22 cellular contexts compared by ENCODE assay signal in genomic region chr2:74578476-74578875, GRCh38. TPM values are rescaled to one million over a fixed set of nuclear protein-coding genes. Genes with fewer than 3 reads are reported as not detected.
DNase-seq lines count a peak whose midpoint lies in the region; ATAC-seq, FAIRE-seq and TF ChIP-seq lines count a peak whose summit lies in the region.
"Had no signal": no experiment of that assay in that cellular context is flagged by ENCODE, and none has a peak within 500 bp of the region (broad histone marks: within the 10 kb centered on the region; RNA-seq: fewer than 3 reads in every experiment).

No MANE protein-coding gene starts in this region.

- no peaks in the 10 kb centered on the region for H3K27me3 ChIP-seq in GM12878 (replicated peaks in 1 of 2; ENCODE audit: control insufficient read depth in 2 of 2, insufficient read depth in 2 of 2, low read length in 1 of 2)
- H3K27me3 ChIP-seq: vagina had no signal

- H3K4me2 ChIP-seq in GM12878 (ENCODE audit: control insufficient read depth, insufficient read depth) = peak overlapping the region; percentile 44

- POLR2A ChIA-PET in GM12878 (lab: Charles Lee) = interaction anchor here (0.7 to 25.0 kb wide), 4 partner anchors 12 to 47 kb away, joined by 3 to 441 read pairs (median 22); partner anchors contain the start of genes DOK1 and LOXL3

- no peak for TF ChIP-seq POLR2A in GM12878 (IDR thresholded peaks at IDR 0.05; ENCODE audit: low read depth, low read length)

- peaks cover 42% of the 10 kb centered on the region for H3K4me1 ChIP-seq in GM12878 (ENCODE audit: control insufficient read depth, insufficient read depth, low read length)
- H3K4me1 ChIP-seq: vagina had no signal

- TF ChIP-seq EP300 in GM12878 (IDR thresholded peaks at IDR 0.05; ENCODE audit: borderline replicate concordance in 1 of 2, control insufficient read depth in 1 of 2, low read depth in 2 of 2, low read length in 2 of 2) = no peak

- in situ Hi-C loops in GM12878 (cut with MboI) = no loop called here

- H3K9me3 ChIP-seq in GM12878 (replicated peaks; ENCODE audit: control insufficient read depth, insufficient read depth, low read length) = no peaks in the 10 kb centered on the region
- H3K9me3 ChIP-seq: vagina had no signal

- RAD21 ChIA-PET in GM12878 (lab: Charles Lee; ENCODE audit: unreplicated experiment) = interaction anchor here (0.7 to 10.3 kb wide), 7 partner anchors 8 to 72 kb away, joined by 3 to 152 read pairs (median 6); partner anchors contain the start of gene LOXL3

- no peaks in the 10 kb centered on the region for H3K79me2 ChIP-seq in GM12878 (ENCODE audit: control insufficient read depth, insufficient read depth, low read length)

- FAIRE-seq in GM12878 (lab: Jason Lieb, UNC) = peak; percentile 38
- FAIRE-seq: kidney had no signal

- 0% methylated on average over 2 of the region's 2 CpGs for WGBS in GM12878 (ENCODE audit: insufficient coverage, insufficient replicate concordance, low lambda C conversion rate, missing lambda C conversion rate)

- ATAC-seq in GM18517 (IDR thresholded peaks at IDR 0.05; ENCODE audit: unreplicated experiment) = peak; percentile 42
- ATAC-seq in GM21619 (IDR thresholded peaks at IDR 0.05; ENCODE audit: unreplicated experiment) = peak; percentile 39
- peak; percentile 47 for ATAC-seq in HG03039 (IDR thresholded peaks at IDR 0.05; ENCODE audit: unreplicated experiment)
- peak; percentile 75 for ATAC-seq in GM12878
- no peak for ATAC-seq in Right ventricle myocardium superior (ENCODE audit: poor library complexity)
- ATAC-seq: naive thymus-derived CD8-positive, alpha-beta T cell had no signal

- intact Hi-C loops in GM12878 (cut with micrococcal nuclease; ENCODE audit: unreplicated experiment) = no loop called here
- intact Hi-C loops in Right ventricle myocardium superior (cut with DNase I) = no loop called here

- no peaks in the 10 kb centered on the region for H4K20me1 ChIP-seq in GM12878 (ENCODE audit: control insufficient read depth, insufficient read depth)

- CTCF ChIA-PET in GM12878 (lab: Yijun Ruan, JAX) = interaction anchor here (0.6 to 17.4 kb wide), 9 partner anchors 8 to 399 kb away, joined by 3 to 281 read pairs (median 4); partner anchors contain the start of genes CCDC142, PCGF1 and TTC31

- peak overlapping the region; percentile 65; the same call in 1 of the 2 replicates for H2AFZ ChIP-seq in GM12878 (ENCODE audit: control insufficient read depth, low read depth, low read length)

- SMC1A ChIA-PET in GM12878 (lab: Charles Lee; ENCODE audit: uncharacterized antibody, unreplicated experiment) = interaction anchor here (1.0 to 16.6 kb wide), 11 partner anchors 8 to 270 kb away, joined by 3 to 371 read pairs (median 14); partner anchors contain the start of genes CCDC142, LOXL3, PCGF1 and TTC31

- no peak for TF ChIP-seq CTCF in GM12878 (IDR thresholded peaks at IDR 0.05 in 2 of 3, conservative IDR thresholded peaks at IDR 0.05 in 1 of 3; ENCODE audit: control insufficient read depth in 2 of 3, extremely low read depth in 1 of 3, insufficient read depth in 1 of 3, low read depth in 3 of 3, low read length in 3 of 3)

- DNase-seq in GM12878 (ENCODE audit: low read depth, low spot score) (no peak), Right ventricle myocardium superior (no peak), NCI-H187 (lab: John Stamatoyannopoulos, UW) (no peak), NCI-H2227 treated with DMSO at 0.1 percent for 48 hours (lab: John Stamatoyannopoulos, UW) (no peak), HT-29 (ENCODE audit: low spot score) (no peak)
- DNase-seq: activated CD4-positive, alpha-beta T cell treated with anti-CD3 and anti-CD28 coated beads, Interleukin-2, amount 50 U/mL, for 48 hours; DMS79 treated with DMSO at 0.1 percent for 48 hours; GOT3; hippocampal formation; kidney; naive thymus-derived CD8-positive, alpha-beta T cell; NCI-H2029 treated with DMSO at 0.1 percent for 48 hours; NCI-H510A; stimulated activated CD4-positive, alpha-beta T cell treated with anti-CD3 and anti-CD28 coated beads, Interleukin-2, amount 100 ng/mL, for 48 hours; substantia nigra had no signal

- no peak overlapping the region for H3K9ac ChIP-seq in GM12878 (ENCODE audit: control insufficient read depth, insufficient read depth, low read length)

- no peaks in the 10 kb centered on the region for H3K36me3 ChIP-seq in GM12878 (ENCODE audit: control insufficient read depth in 2 of 2, insufficient read depth in 2 of 2, low read length in 1 of 2)
- H3K36me3 ChIP-seq: vagina had no signal

- BruUV-seq in GM12878 (replicated peaks; lab: Mats Ljungman, UMichigan) = no TSS peak

- no peak overlapping the region for H3K4me3 ChIP-seq in GM12878
- H3K4me3 ChIP-seq: coronary artery, vagina had no signal

- TF ChIP-seq RAD21 in GM12878 (IDR thresholded peaks at IDR 0.05; ENCODE audit: insufficient read depth, low read depth, low read length) = no peak

- peak overlapping the region; percentile 34; the same call in 1 of the 2 replicates for H3K27ac ChIP-seq in GM12878 (ENCODE audit: control insufficient read depth, insufficient read depth)
- H3K27ac ChIP-seq: vagina had no signal

RNA-seq across cellular contexts. Expression of gene DOK1, which starts 24.0 kb away (rescaled TPM):
- total RNA-seq in GM12878 (2013; cell fraction: nucleolus; rRNA removed) = 32.8 and 37.1 TPM in 2 replicates
- total RNA-seq in GM12878 (2014; rRNA removed) (90.7 and 104 TPM in 2 replicates), GM12878 (2014; rRNA removed; fragmentation: Illumina TruSeq; extraction: Trizol) (28.3 and 31.0 TPM in 2 replicates), GM12878 (2021) (82.2 and 91.5 TPM in 2 replicates), Right ventricle myocardium superior (3.8 TPM)
- 17.7 TPM for polyA plus RNA-seq in GM12878 (2011; ENCODE audit: low read depth)
- polyA plus RNA-seq in GM12878 (2011; rRNA removed) (17.6 and 30.8 TPM in 2 replicates), GM12878 (2014; fragmentation: Illumina TruSeq; extraction: Trizol) (13.3 and 40.3 TPM in 2 replicates), GM12878 (2014; fragmentation: Nextera tagmentation; extraction: Ambion mirVana) (1 to 10 TPM; 1.4 to 6.3 TPM), GM12878 (2014; rRNA removed) (79.1 and 99.6 TPM in 2 replicates), GM12878 (2016; fragmentation: Nextera tagmentation; extraction: Ambion mirVana) (10 to 100 TPM; 81.6 to 89.4 TPM)
- polyA plus RNA-seq in GM12878 (2011; cell fraction: cytosol; rRNA removed) = 38.2 and 54.7 TPM in 2 replicates
- polyA plus RNA-seq in GM12878 (2011; cell fraction: nucleus; rRNA removed) = 79.5 and 102 TPM in 2 replicates
- polyA plus RNA-seq in GM12878 (2012) = 45.5 and 50.5 TPM in 2 replicates
- 19.7 and 49.8 TPM in 2 replicates for polyA minus RNA-seq in GM12878 (2011; rRNA and poly(A)+ RNA removed)
- polyA minus RNA-seq in GM12878 (2011; cell fraction: cytosol; rRNA and poly(A)+ RNA removed) = 18.7 and 22.8 TPM in 2 replicates
- polyA minus RNA-seq in GM12878 (2011; cell fraction: nucleus; rRNA and poly(A)+ RNA removed) = 38.7 and 57.0 TPM in 2 replicates
- 17.9 and 18.3 TPM in 2 replicates for total RNA-seq in HT-29 (2014; rRNA removed; shearing (Covaris generic))

RNA-seq across cellular contexts. Expression of gene LOXL3, which starts 24.7 kb away (rescaled TPM):
- 28.1 and 32.7 TPM in 2 replicates for total RNA-seq in GM12878 (2013; cell fraction: nucleolus; rRNA removed)
- 19.4 and 22.2 TPM in 2 replicates for total RNA-seq in GM12878 (2014; rRNA removed)
- 11.9 TPM in 2 replicates for total RNA-seq in GM12878 (2014; rRNA removed; fragmentation: Illumina TruSeq; extraction: Trizol)
- total RNA-seq in GM12878 (2021) = 25.1 and 29.0 TPM in 2 replicates
- polyA plus RNA-seq in GM12878 (2011; ENCODE audit: low read depth) = 6.5 TPM
- 37.6 and 40.9 TPM in 2 replicates for polyA plus RNA-seq in GM12878 (2011; rRNA removed)
- 50.1 and 55.1 TPM in 2 replicates for polyA plus RNA-seq in GM12878 (2011; cell fraction: cytosol; rRNA removed)
- polyA plus RNA-seq in GM12878 (2011; cell fraction: nucleus; rRNA removed) = 99.3 and 126 TPM in 2 replicates
- polyA plus RNA-seq in GM12878 (2012) = 13.4 and 15.8 TPM in 2 replicates
- 16.2 and 16.6 TPM in 2 replicates for polyA plus RNA-seq in GM12878 (2014; fragmentation: Illumina TruSeq; extraction: Trizol)
- 1 to 10 TPM; 6.2 to 6.7 TPM for polyA plus RNA-seq in GM12878 (2014; fragmentation: Nextera tagmentation; extraction: Ambion mirVana)
- 32.8 and 33.3 TPM in 2 replicates for polyA plus RNA-seq in GM12878 (2014; rRNA removed)
- 10 to 100 TPM; 27.3 to 31.2 TPM for polyA plus RNA-seq in GM12878 (2016; fragmentation: Nextera tagmentation; extraction: Ambion mirVana)
- polyA minus RNA-seq in GM12878 (2011; rRNA and poly(A)+ RNA removed) = 35.9 and 53.6 TPM in 2 replicates
- polyA minus RNA-seq in GM12878 (2011; cell fraction: cytosol; rRNA and poly(A)+ RNA removed) = 12.8 and 14.6 TPM in 2 replicates
- 21.5 and 28.7 TPM in 2 replicates for polyA minus RNA-seq in GM12878 (2011; cell fraction: nucleus; rRNA and poly(A)+ RNA removed)
- 3.6 TPM for total RNA-seq in Right ventricle myocardium superior
- 0.74 and 2.2 TPM in 2 replicates for total RNA-seq in HT-29 (2014; rRNA removed; shearing (Covaris generic))

RNA-seq across cellular contexts. Expression of gene HTRA2, which starts 48.7 kb away (rescaled TPM):
- 41.0 and 54.6 TPM in 2 replicates for total RNA-seq in GM12878 (2013; cell fraction: nucleolus; rRNA removed)
- total RNA-seq in GM12878 (2014; rRNA removed) (73.9 and 77.4 TPM in 2 replicates), GM12878 (2014; rRNA removed; fragmentation: Illumina TruSeq; extraction: Trizol) (48.7 and 51.8 TPM in 2 replicates), GM12878 (2021) (62.2 and 64.5 TPM in 2 replicates), Right ventricle myocardium superior (28.5 TPM)
- 24.0 TPM for polyA plus RNA-seq in GM12878 (2011; ENCODE audit: low read depth)
- polyA plus RNA-seq in GM12878 (2011; rRNA removed) (34.3 and 46.9 TPM in 2 replicates), GM12878 (2014; fragmentation: Illumina TruSeq; extraction: Trizol) (39.7 and 45.1 TPM in 2 replicates), GM12878 (2014; fragmentation: Nextera tagmentation; extraction: Ambion mirVana) (10 to 100 TPM; 42.3 to 46.4 TPM), GM12878 (2014; rRNA removed) (68.3 and 70.5 TPM in 2 replicates), GM12878 (2016; fragmentation: Nextera tagmentation; extraction: Ambion mirVana) (10 to 100 TPM; 60.6 to 61.4 TPM)
- polyA plus RNA-seq in GM12878 (2011; cell fraction: cytosol; rRNA removed) = 68.5 and 72.9 TPM in 2 replicates
- polyA plus RNA-seq in GM12878 (2011; cell fraction: nucleus; rRNA removed) = 110 and 113 TPM in 2 replicates
- 41.1 and 51.2 TPM in 2 replicates for polyA plus RNA-seq in GM12878 (2012)
- polyA minus RNA-seq in GM12878 (2011; rRNA and poly(A)+ RNA removed) = 47.2 and 71.4 TPM in 2 replicates
- polyA minus RNA-seq in GM12878 (2011; cell fraction: cytosol; rRNA and poly(A)+ RNA removed) = 13.1 and 14.5 TPM in 2 replicates
- polyA minus RNA-seq in GM12878 (2011; cell fraction: nucleus; rRNA and poly(A)+ RNA removed) = 44.7 and 56.4 TPM in 2 replicates
- total RNA-seq in HT-29 (2014; rRNA removed; shearing (Covaris generic)) = 44.7 and 49.2 TPM in 2 replicates

RNA-seq across cellular contexts. Expression of gene AUP1, which starts 49.0 kb away (rescaled TPM):
- total RNA-seq in GM12878 (2013; cell fraction: nucleolus; rRNA removed) = 142 and 147 TPM in 2 replicates
- total RNA-seq in GM12878 (2014; rRNA removed) (151 and 152 TPM in 2 replicates), GM12878 (2014; rRNA removed; fragmentation: Illumina TruSeq; extraction: Trizol) (104 and 107 TPM in 2 replicates), GM12878 (2021) (127 and 128 TPM in 2 replicates), Right ventricle myocardium superior (43.2 TPM)
- polyA plus RNA-seq in GM12878 (2011; ENCODE audit: low read depth) = 55.2 TPM
- polyA plus RNA-seq in GM12878 (2011; rRNA removed) (71.4 and 106 TPM in 2 replicates), GM12878 (2014; fragmentation: Illumina TruSeq; extraction: Trizol) (137 and 147 TPM in 2 replicates), GM12878 (2014; fragmentation: Nextera tagmentation; extraction: Ambion mirVana) (10 to 100 TPM; 39.1 to 56.5 TPM), GM12878 (2014; rRNA removed) (212 and 215 TPM in 2 replicates), GM12878 (2016; fragmentation: Nextera tagmentation; extraction: Ambion mirVana) (100 to 1,000 TPM; 187 to 204 TPM)
- 160 and 189 TPM in 2 replicates for polyA plus RNA-seq in GM12878 (2011; cell fraction: cytosol; rRNA removed)
- 745 and 873 TPM in 2 replicates for polyA plus RNA-seq in GM12878 (2011; cell fraction: nucleus; rRNA removed)
- polyA plus RNA-seq in GM12878 (2012) = 109 and 110 TPM in 2 replicates
- 80.1 and 134 TPM in 2 replicates for polyA minus RNA-seq in GM12878 (2011; rRNA and poly(A)+ RNA removed)
- 40.2 and 55.4 TPM in 2 replicates for polyA minus RNA-seq in GM12878 (2011; cell fraction: cytosol; rRNA and poly(A)+ RNA removed)
- polyA minus RNA-seq in GM12878 (2011; cell fraction: nucleus; rRNA and poly(A)+ RNA removed) = 167 and 238 TPM in 2 replicates
- 222 and 224 TPM in 2 replicates for total RNA-seq in HT-29 (2014; rRNA removed; shearing (Covaris generic))

RNA-seq across cellular contexts. Expression of gene DQX1, which starts 52.4 kb away (rescaled TPM):
- 1.8 and 2.2 TPM in 2 replicates for total RNA-seq in GM12878 (2013; cell fraction: nucleolus; rRNA removed)
- total RNA-seq in GM12878 (2014; rRNA removed) (0.34 and 1.2 TPM in 2 replicates), GM12878 (2014; rRNA removed; fragmentation: Illumina TruSeq; extraction: Trizol) (0.67 and 0.78 TPM in 2 replicates), GM12878 (2021) (0.85 and 0.98 TPM in 2 replicates), Right ventricle myocardium superior (not detected)
- polyA plus RNA-seq in GM12878 (2011; ENCODE audit: low read depth) = 1.1 TPM
- polyA plus RNA-seq in GM12878 (2011; rRNA removed) (0.46 and 0.87 TPM in 2 replicates), GM12878 (2014; fragmentation: Illumina TruSeq; extraction: Trizol) (0.96 and 1.7 TPM in 2 replicates), GM12878 (2014; fragmentation: Nextera tagmentation; extraction: Ambion mirVana) (under 1 TPM; 0.63 to 0.73 TPM), GM12878 (2014; rRNA removed) (1.5 and 1.6 TPM in 2 replicates), GM12878 (2016; fragmentation: Nextera tagmentation; extraction: Ambion mirVana) (1 to 10 TPM; 1.1 to 2.1 TPM)
- polyA plus RNA-seq in GM12878 (2011; cell fraction: cytosol; rRNA removed) = 0.60 and 0.79 TPM in 2 replicates
- polyA plus RNA-seq in GM12878 (2011; cell fraction: nucleus; rRNA removed) = 7.3 and 10.0 TPM in 2 replicates
- 1.2 TPM in 2 replicates for polyA plus RNA-seq in GM12878 (2012)
- polyA minus RNA-seq in GM12878 (2011; rRNA and poly(A)+ RNA removed) = 0.46 and 1.0 TPM in 2 replicates
- polyA minus RNA-seq in GM12878 (2011; cell fraction: cytosol; rRNA and poly(A)+ RNA removed) = not detected in 2 replicates
- polyA minus RNA-seq in GM12878 (2011; cell fraction: nucleus; rRNA and poly(A)+ RNA removed) = 1.9 and 2.1 TPM in 2 replicates
- total RNA-seq in HT-29 (2014; rRNA removed; shearing (Covaris generic)) = 0.47 and 1.3 TPM in 2 replicates
- total RNA-seq: fibroblast of villous mesenchyme, kidney, posterior vena cava had no signal
- polyA plus RNA-seq: naive thymus-derived CD8-positive, alpha-beta T cell had no signal
